Comparison of ENCODE assay signal across 1 cellular context in genomic region chr10:121043124-121043849, GRCh38.
TF ChIP-seq lines count a peak whose summit lies in the region.

No MANE protein-coding gene starts in this region.

TF ChIP-seq in HepG2, 621 proteins besides CTCF, POLR2A, EP300 and RAD21 (continued from another document and continues in another):
- TF ChIP-seq KDM2A (CRISPR knock-in tag; IDR thresholded peaks at IDR 0.05; ENCODE audit: borderline replicate concordance, low read depth): 0 out of 2 replicates have a peak, but pooled peaks have one; percentile 38
- peak; percentile 51; the same call in 1 of the 2 replicates for TF ChIP-seq ELF1 (CRISPR knock-in tag; IDR thresholded peaks at IDR 0.05)
- TF ChIP-seq ZNF441 (CRISPR knock-in tag; IDR thresholded peaks at IDR 0.05; ENCODE audit: borderline replicate concordance): peak; percentile 64; the same call in 1 of the 2 replicates
- peak; percentile 52; the same call in 1 of the 2 replicates for TF ChIP-seq ZNF34 (CRISPR knock-in tag; IDR thresholded peaks at IDR 0.05; ENCODE audit: borderline replicate concordance)
- peak; percentile 88; the same call in 1 of the 2 replicates for TF ChIP-seq ZBED4 (CRISPR knock-in tag; IDR thresholded peaks at IDR 0.05; ENCODE audit: borderline replicate concordance)
- peak; percentile 50; the same call in 1 of the 2 replicates for TF ChIP-seq KMT2A (CRISPR knock-in tag; IDR thresholded peaks at IDR 0.05)
- TF ChIP-seq AGO2 (optimal IDR thresholded peaks at IDR 0.05; ENCODE audit: low read depth, low read length): no peak
- peak; percentile 52 for TF ChIP-seq NR2F6 (IDR thresholded peaks at IDR 0.05)
- peak; percentile 63; the same call in 1 of the 2 replicates for TF ChIP-seq NR2F6 (CRISPR knock-in tag; IDR thresholded peaks at IDR 0.05)
- peak; percentile 29; the same call in 1 of the 2 replicates for TF ChIP-seq FOXK1 (CRISPR knock-in tag; IDR thresholded peaks at IDR 0.05; ENCODE audit: borderline replicate concordance, low read depth)
- TF ChIP-seq THAP9 (CRISPR knock-in tag; IDR thresholded peaks at IDR 0.05; ENCODE audit: borderline replicate concordance): peak; percentile 24; the same call in 1 of the 2 replicates
- peak; percentile 80 for TF ChIP-seq FOXA3 (CRISPR knock-in tag; IDR thresholded peaks at IDR 0.05)
- peak; percentile 91 for TF ChIP-seq ZNF292 (CRISPR knock-in tag; IDR thresholded peaks at IDR 0.05; ENCODE audit: borderline replicate concordance, low read depth)
- no peak for TF ChIP-seq ZBTB7A (CRISPR knock-in tag; IDR thresholded peaks at IDR 0.05)
- TF ChIP-seq ARHGAP35 (CRISPR knock-in tag; IDR thresholded peaks at IDR 0.05; ENCODE audit: borderline replicate concordance): no peak
- TF ChIP-seq PATZ1 (CRISPR knock-in tag; IDR thresholded peaks at IDR 0.05): peak; percentile 74
- TF ChIP-seq ZNF264 (CRISPR knock-in tag; IDR thresholded peaks at IDR 0.05): peak; percentile 89
- peak; percentile 74 for TF ChIP-seq XRCC5 (optimal IDR thresholded peaks at IDR 0.05; ENCODE audit: low read length)
- peak; percentile 67 for TF ChIP-seq BCL6 (CRISPR knock-in tag; IDR thresholded peaks at IDR 0.05)
- TF ChIP-seq ZMYM3 (CRISPR knock-in tag; IDR thresholded peaks at IDR 0.05): peak; percentile 76; the same call in 1 of the 2 replicates
- TF ChIP-seq TMF1 (CRISPR knock-in tag; IDR thresholded peaks at IDR 0.05; ENCODE audit: low read depth): peak; percentile 45; the same call in 1 of the 2 replicates
- TF ChIP-seq MAFK (conservative IDR thresholded peaks at IDR 0.05 in 1 of 2, IDR thresholded peaks at IDR 0.05 in 1 of 2; ENCODE audit: low read length in 2 of 2): peak in 1 of 2 experiments; percentile 20; a peak in 1 of 4 replicates
- peak; percentile 46; the same call in 1 of the 2 replicates for TF ChIP-seq THRA (CRISPR knock-in tag; IDR thresholded peaks at IDR 0.05; ENCODE audit: borderline replicate concordance)
- 0 out of 2 replicates have a peak, but pooled peaks have one; percentile 40 for TF ChIP-seq ZSCAN31 (CRISPR knock-in tag; IDR thresholded peaks at IDR 0.05; ENCODE audit: low read depth)
- peak; percentile 85 for TF ChIP-seq TFE3 (CRISPR knock-in tag; IDR thresholded peaks at IDR 0.05)
- 0 out of 2 replicates have a peak, but pooled peaks have one; percentile 38 for TF ChIP-seq CSRNP1 (CRISPR knock-in tag; IDR thresholded peaks at IDR 0.05)
- TF ChIP-seq TBX2 (CRISPR knock-in tag; IDR thresholded peaks at IDR 0.05; ENCODE audit: borderline replicate concordance): peak; percentile 85; the same call in 1 of the 2 replicates
- peak; percentile 51 for TF ChIP-seq ATF2 (CRISPR knock-in tag; IDR thresholded peaks at IDR 0.05)
- TF ChIP-seq RFXAP (CRISPR knock-in tag; IDR thresholded peaks at IDR 0.05; ENCODE audit: borderline replicate concordance): 0 out of 2 replicates have a peak, but pooled peaks have one; percentile 49
- peak; percentile 60; the same call in 1 of the 2 replicates for TF ChIP-seq ZNF546 (CRISPR knock-in tag; conservative IDR thresholded peaks at IDR 0.05)
- no peak for TF ChIP-seq TOE1 (CRISPR knock-in tag; IDR thresholded peaks at IDR 0.05)
- TF ChIP-seq PHF20 (CRISPR knock-in tag; IDR thresholded peaks at IDR 0.05): no peak; the same call in 1 of the 2 replicates
- TF ChIP-seq ZNF20 (CRISPR knock-in tag; IDR thresholded peaks at IDR 0.05): no peak
- TF ChIP-seq ZNF761 (CRISPR knock-in tag; conservative IDR thresholded peaks at IDR 0.05): peak; percentile 37; the same call in 1 of the 2 replicates
- TF ChIP-seq TFDP2 (CRISPR knock-in tag; IDR thresholded peaks at IDR 0.05): no peak; the same call in 1 of the 2 replicates
- no peak for TF ChIP-seq ZBTB49 (CRISPR knock-in tag; IDR thresholded peaks at IDR 0.05; ENCODE audit: borderline replicate concordance)
- TF ChIP-seq NONO (IDR thresholded peaks at IDR 0.05): no peak
- peak; percentile 85 for TF ChIP-seq NONO (CRISPR knock-in tag; conservative IDR thresholded peaks at IDR 0.05)
- TF ChIP-seq IRF9 (CRISPR knock-in tag; IDR thresholded peaks at IDR 0.05; ENCODE audit: borderline replicate concordance): no peak
